9 cellular contexts compared by ENCODE assay signal in the genomic region with DNA sequence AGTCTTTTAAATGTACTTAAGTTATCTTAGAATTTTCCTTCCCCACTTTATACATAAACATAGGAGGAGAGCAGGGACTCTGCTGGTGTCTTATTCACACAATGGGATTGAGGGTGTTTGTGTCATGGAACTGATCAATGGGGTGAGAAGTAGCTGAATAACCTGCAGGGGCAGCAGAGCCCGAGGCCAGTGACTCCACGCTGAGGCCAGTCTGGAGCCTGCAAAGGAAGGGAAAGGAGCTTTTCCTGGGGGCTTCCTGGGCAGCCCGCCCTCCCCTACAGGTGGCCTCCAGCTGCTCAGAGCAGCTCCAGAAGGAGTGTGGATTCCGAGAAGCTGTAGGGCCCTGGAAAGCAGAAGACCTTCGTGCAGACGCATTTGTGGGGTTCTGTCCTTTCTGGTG. TPM values are rescaled to one million over a fixed set of nuclear protein-coding genes. Genes with fewer than 3 reads are reported as not detected.
DNase-seq lines count a peak whose midpoint lies in the region; ATAC-seq, FAIRE-seq and TF ChIP-seq lines count a peak whose summit lies in the region.
"Not testable (repeated sequence)": the region's sequence is repeated elsewhere in the genome, so short reads cannot be mapped to it uniquely, and the experiment has no call there.
"Had no signal": no experiment of that assay in that cellular context is flagged by ENCODE, and none has a peak within 500 bp of the region (broad histone marks: within the 10 kb centered on the region; RNA-seq: fewer than 3 reads in every experiment).

No MANE protein-coding gene starts in this region.

- TF ChIP-seq RAD21 in HepG2 (CRISPR knock-in tag; IDR thresholded peaks at IDR 0.05), result not testable (repeated sequence)

- TF ChIP-seq CTCF in HepG2 (CRISPR knock-in tag; IDR thresholded peaks at IDR 0.05), result peak; percentile 46; the same call in 1 of the 2 replicates

- not testable (repeated sequence) for BruUV-seq in HepG2 (replicated peaks; lab: Mats Ljungman, UMichigan)

- in situ Hi-C loops in HepG2 (cut with HindIII; ENCODE audit: extremely low pct_ligation_motif_present, low pct_unique_long_range_greater_than_20kb), result not testable (repeated sequence)

- intact Hi-C loops in HepG2 (cut with micrococcal nuclease; ENCODE audit: unreplicated experiment), result not testable (repeated sequence)

- H3K36me3 Mint-ChIP-seq in T-helper 1 cell treated with Interleukin-12 subunit alpha and Interleukin-12 subunit beta and Interleukin-4 antibody, amounts not matched to agents 30 μg/mL and 1 μg/mL, for 36 hours (ENCODE audit: low read depth), result peaks cover 24% of the 10 kb centered on the region
- H3K36me3 Mint-ChIP-seq in activated T-cell treated with anti-CD3 and anti-CD28 coated beads, Interleukin-2, amount 50 U/mL, for 24 hours (ENCODE audit: low read depth), result peaks cover 26% of the 10 kb centered on the region
- H3K36me3 Mint-ChIP-seq in central memory CD8-positive, alpha-beta T cell (ENCODE audit: insufficient read depth), result not testable (repeated sequence)
- H3K36me3 Mint-ChIP-seq in stimulated activated memory B cell treated with anti-CD40 and anti-IgM and Interleukin-4, amounts not matched to agents 10 μg/mL and 1 μg/mL and 100 μg/mL, for 72 hours, result peaks cover 14% of the 10 kb centered on the region

- FAIRE-seq in HepG2 (lab: Jason Lieb, UNC), result peak; percentile 54

- not testable (repeated sequence) for ATAC-seq in central memory CD8-positive, alpha-beta T cell (replicated peaks; ENCODE audit: extremely low read depth, poor library complexity, severe bottlenecking); stimulated activated memory B cell treated with anti-CD40 and anti-IgM and Interleukin-4, amounts not matched to agents 10 μg/mL and 1 μg/mL and 100 μg/mL, for 72 hours
- ATAC-seq in HepG2, result peak; percentile 91

- H3K27ac ChIP-seq in BLaER1; HepG2 (ENCODE audit: extremely low read length, insufficient read depth, low read length): not testable (repeated sequence)

- H3K79me2 ChIP-seq in HepG2 (ENCODE audit: insufficient read depth, low read length), result not testable (repeated sequence)

- H3K27me3 ChIP-seq in BLaER1; HepG2 (ENCODE audit: control insufficient read depth in 1 of 2, insufficient read depth in 2 of 2, low read length in 2 of 2): not testable (repeated sequence)

- TF ChIP-seq POLR2A in HepG2 (IDR thresholded peaks at IDR 0.05; ENCODE audit: insufficient read depth in 1 of 2, low read depth in 2 of 2, low read length in 2 of 2), result not testable (repeated sequence)

- POLR2A ChIA-PET in HepG2 (lab: Yijun Ruan, JAX), result interaction anchor here (0.7 to 1.6 kb wide), 5 partner anchors 31 to 81 kb away, joined by 3 to 5 read pairs (median 3); a partner anchor contains a TSS

- H3K4me1 ChIP-seq in BLaER1 (peaks cover 26% of the 10 kb centered on the region), HepG2 (ENCODE audit: insufficient read depth, low read length) (peaks cover 32% of the 10 kb centered on the region)

- peaks cover 24% of the 10 kb centered on the region for H3K36me3 ChIP-seq in BLaER1
- not testable (repeated sequence) for H3K36me3 ChIP-seq in HepG2 (replicated peaks in 1 of 2; ENCODE audit: control insufficient read depth in 1 of 2, insufficient read depth in 2 of 2, low read length in 2 of 2)

- H3K4me1 Mint-ChIP-seq in T-helper 1 cell treated with Interleukin-12 subunit alpha and Interleukin-12 subunit beta and Interleukin-4 antibody, amounts not matched to agents 30 μg/mL and 1 μg/mL, for 36 hours (ENCODE audit: low read depth), result peaks cover 12% of the 10 kb centered on the region
- peaks cover 26% of the 10 kb centered on the region for H3K4me1 Mint-ChIP-seq in activated T-cell treated with anti-CD3 and anti-CD28 coated beads, Interleukin-2, amount 50 U/mL, for 24 hours (ENCODE audit: low read depth)
- H3K4me1 Mint-ChIP-seq in central memory CD8-positive, alpha-beta T cell, result peaks cover 12% of the 10 kb centered on the region
- peaks cover 36% of the 10 kb centered on the region for H3K4me1 Mint-ChIP-seq in stimulated activated memory B cell treated with anti-CD40 and anti-IgM and Interleukin-4, amounts not matched to agents 10 μg/mL and 1 μg/mL and 100 μg/mL, for 72 hours

- H3K4me2 ChIP-seq in BLaER1 (peak overlapping the region; percentile 91; the same call in 1 of the 2 replicates), HepG2 (ENCODE audit: low read depth, low read length) (peak overlapping the region; percentile 94)

- 8% methylated on average over 5 of the region's 6 CpGs for WGBS in HepG2 (ENCODE audit: low lambda C conversion rate)

- DNase-seq in ELR (ENCODE audit: low read depth) (peak; percentile 14), NCI-H146 (lab: John Stamatoyannopoulos, UW) (peak; percentile 58), HepG2 (ENCODE audit: low spot score) (peak; percentile 13)
- not testable (repeated sequence) for DNase-seq in activated T-cell treated with anti-CD3 and anti-CD28 coated beads, Interleukin-2, amount 50 U/mL, for 24 hours; central memory CD8-positive, alpha-beta T cell (ENCODE audit: low spot score in 2 of 2)

- H2AFZ ChIP-seq in HepG2 (ENCODE audit: low read length), result not testable (repeated sequence)

- not testable (repeated sequence) for H3K27ac Mint-ChIP-seq in T-helper 1 cell treated with Interleukin-12 subunit alpha and Interleukin-12 subunit beta and Interleukin-4 antibody, amounts not matched to agents 30 μg/mL and 1 μg/mL, for 36 hours; activated T-cell treated with anti-CD3 and anti-CD28 coated beads, Interleukin-2, amount 50 U/mL, for 24 hours; central memory CD8-positive, alpha-beta T cell (ENCODE audit: low read depth)
- peak overlapping the region; percentile 82 for H3K27ac Mint-ChIP-seq in stimulated activated memory B cell treated with anti-CD40 and anti-IgM and Interleukin-4, amounts not matched to agents 10 μg/mL and 1 μg/mL and 100 μg/mL, for 72 hours

- H3K4me3 ChIP-seq in BLaER1, result not testable (repeated sequence)
- peak overlapping the region; percentile 64 to 82 (median 75); a peak in 5 of 6 replicates for H3K4me3 ChIP-seq in HepG2 (replicated peaks in 1 of 3; ENCODE audit: insufficient read depth in 1 of 3, low read depth in 2 of 3, low read length in 3 of 3)

- peaks cover 23% of the 10 kb centered on the region for H4K20me1 ChIP-seq in BLaER1
- H4K20me1 ChIP-seq in HepG2 (ENCODE audit: insufficient read depth, low read length), result not testable (repeated sequence)

- H3K9ac ChIP-seq in BLaER1; HepG2 (ENCODE audit: insufficient read depth, low read depth, low read length): not testable (repeated sequence)

- peaks cover 22% of the 10 kb centered on the region for H3K9me3 ChIP-seq in BLaER1
- not testable (repeated sequence) for H3K9me3 ChIP-seq in HepG2 (ENCODE audit: low read length)

- TF ChIP-seq EP300 in HepG2 (IDR thresholded peaks at IDR 0.05; ENCODE audit: low read depth in 2 of 2, low read length in 2 of 2); HepG2 (CRISPR knock-in tag; IDR thresholded peaks at IDR 0.05; ENCODE audit: borderline replicate concordance): not testable (repeated sequence)

- H3K27me3 Mint-ChIP-seq in T-helper 1 cell treated with Interleukin-12 subunit alpha and Interleukin-12 subunit beta and Interleukin-4 antibody, amounts not matched to agents 30 μg/mL and 1 μg/mL, for 36 hours (ENCODE audit: low read depth); activated T-cell treated with anti-CD3 and anti-CD28 coated beads, Interleukin-2, amount 50 U/mL, for 24 hours; central memory CD8-positive, alpha-beta T cell; stimulated activated memory B cell treated with anti-CD40 and anti-IgM and Interleukin-4, amounts not matched to agents 10 μg/mL and 1 μg/mL and 100 μg/mL, for 72 hours: not testable (repeated sequence)

- peaks cover 59% of the 10 kb centered on the region for H3K9me3 Mint-ChIP-seq in T-helper 1 cell treated with Interleukin-12 subunit alpha and Interleukin-12 subunit beta and Interleukin-4 antibody, amounts not matched to agents 30 μg/mL and 1 μg/mL, for 36 hours
- H3K9me3 Mint-ChIP-seq in activated T-cell treated with anti-CD3 and anti-CD28 coated beads, Interleukin-2, amount 50 U/mL, for 24 hours, result peaks cover 20% of the 10 kb centered on the region
- H3K9me3 Mint-ChIP-seq in central memory CD8-positive, alpha-beta T cell; stimulated activated memory B cell treated with anti-CD40 and anti-IgM and Interleukin-4, amounts not matched to agents 10 μg/mL and 1 μg/mL and 100 μg/mL, for 72 hours: not testable (repeated sequence)

- CTCF ChIA-PET in HepG2 (lab: Yijun Ruan, JAX; ENCODE audit: low intra/inter-chr PET ratio, low total read pairs), result not testable (repeated sequence)

- H3K4me3 Mint-ChIP-seq in T-helper 1 cell treated with Interleukin-12 subunit alpha and Interleukin-12 subunit beta and Interleukin-4 antibody, amounts not matched to agents 30 μg/mL and 1 μg/mL, for 36 hours, result peak overlapping the region; percentile 81
- peak overlapping the region; percentile 82 for H3K4me3 Mint-ChIP-seq in activated T-cell treated with anti-CD3 and anti-CD28 coated beads, Interleukin-2, amount 50 U/mL, for 24 hours
- peak overlapping the region; percentile 81 for H3K4me3 Mint-ChIP-seq in central memory CD8-positive, alpha-beta T cell
- H3K4me3 Mint-ChIP-seq in stimulated activated memory B cell treated with anti-CD40 and anti-IgM and Interleukin-4, amounts not matched to agents 10 μg/mL and 1 μg/mL and 100 μg/mL, for 72 hours, result not testable (repeated sequence)

RNA-seq across cellular contexts. Expression of a gene that starts 0.9 kb away (rescaled TPM):
- total RNA-seq in HepG2 (2016; rRNA removed; fragmentation: Illumina TruSeq; extraction: Trizol), result 3.9 and 4.9 TPM in 2 replicates
- 0.35 and 0.51 TPM in 2 replicates for total RNA-seq in HepG2 (2016; cell fraction: cytosol; rRNA removed; fragmentation: Illumina TruSeq; extraction: Trizol; ENCODE audit: low read depth)
- total RNA-seq in HepG2 (2016; cell fraction: insoluble cytoplasmic fraction; rRNA removed; fragmentation: Illumina TruSeq; extraction: Trizol), result 4.1 and 5.3 TPM in 2 replicates
- 1.8 and 2.1 TPM in 2 replicates for total RNA-seq in HepG2 (2016; cell fraction: membrane; rRNA removed; fragmentation: Illumina TruSeq; extraction: Trizol)
- 4.0 and 6.3 TPM in 2 replicates for total RNA-seq in HepG2 (2016; cell fraction: nucleus; rRNA removed; fragmentation: Illumina TruSeq; extraction: Trizol)
- 2.9 TPM in 2 replicates for polyA plus RNA-seq in HepG2 (2011; rRNA removed)
- 1.0 and 1.2 TPM in 2 replicates for polyA plus RNA-seq in HepG2 (2011; cell fraction: cytosol; rRNA removed)
- polyA plus RNA-seq in HepG2 (2011; cell fraction: nucleus; rRNA removed), result 4.4 and 5.2 TPM in 2 replicates
- 1.4 and 1.7 TPM in 2 replicates for polyA plus RNA-seq in HepG2 (2012)
- polyA plus RNA-seq in HepG2 (2016; cell fraction: cytosol; fragmentation: Illumina TruSeq; extraction: Trizol; ENCODE audit: low read depth), result 0.07 and 0.20 TPM in 2 replicates
- polyA plus RNA-seq in HepG2 (2016; cell fraction: insoluble cytoplasmic fraction; fragmentation: Illumina TruSeq; extraction: Trizol; ENCODE audit: low read depth), result 2.5 and 2.9 TPM in 2 replicates
- 0.22 and 0.44 TPM in 2 replicates for polyA plus RNA-seq in HepG2 (2016; cell fraction: membrane; fragmentation: Illumina TruSeq; extraction: Trizol; ENCODE audit: low read depth)
- polyA plus RNA-seq in HepG2 (2016; cell fraction: nucleus; fragmentation: Illumina TruSeq; extraction: Trizol; ENCODE audit: insufficient read depth, low read depth), result 11.0 and 11.8 TPM in 2 replicates
- polyA minus RNA-seq in HepG2 (2011; rRNA and poly(A)+ RNA removed; ENCODE audit: low replicate concordance), result 1.3 TPM in 1 of 2 replicates, not detected in the other
- 2.0 and 2.6 TPM in 2 replicates for polyA minus RNA-seq in HepG2 (2011; cell fraction: cytosol; rRNA and poly(A)+ RNA removed)
- 8.4 and 9.6 TPM in 2 replicates for polyA minus RNA-seq in HepG2 (2011; cell fraction: nucleus; rRNA and poly(A)+ RNA removed)
- total RNA-seq: NCI-H460 had no signal

RNA-seq across cellular contexts. Expression of a gene that starts 33.5 kb away (rescaled TPM):
- 12.4 and 16.8 TPM in 2 replicates for total RNA-seq in HepG2 (2016; rRNA removed; fragmentation: Illumina TruSeq; extraction: Trizol)
- 0.81 and 1.3 TPM in 2 replicates for total RNA-seq in HepG2 (2016; cell fraction: cytosol; rRNA removed; fragmentation: Illumina TruSeq; extraction: Trizol; ENCODE audit: low read depth)
- 12.1 and 13.4 TPM in 2 replicates for total RNA-seq in HepG2 (2016; cell fraction: insoluble cytoplasmic fraction; rRNA removed; fragmentation: Illumina TruSeq; extraction: Trizol)
- total RNA-seq in HepG2 (2016; cell fraction: membrane; rRNA removed; fragmentation: Illumina TruSeq; extraction: Trizol), result 3.4 and 4.6 TPM in 2 replicates
- 13.2 and 14.6 TPM in 2 replicates for total RNA-seq in HepG2 (2016; cell fraction: nucleus; rRNA removed; fragmentation: Illumina TruSeq; extraction: Trizol)
- polyA plus RNA-seq in HepG2 (2011; rRNA removed), result 2.4 and 2.7 TPM in 2 replicates
- polyA plus RNA-seq in HepG2 (2011; cell fraction: cytosol; rRNA removed), result 0.70 and 1.1 TPM in 2 replicates
- 3.5 and 3.9 TPM in 2 replicates for polyA plus RNA-seq in HepG2 (2011; cell fraction: nucleus; rRNA removed)
- polyA plus RNA-seq in HepG2 (2012), result 2.4 and 3.6 TPM in 2 replicates
- polyA plus RNA-seq in HepG2 (2016; cell fraction: cytosol; fragmentation: Illumina TruSeq; extraction: Trizol; ENCODE audit: low read depth), result 0.32 and 0.45 TPM in 2 replicates
- polyA plus RNA-seq in HepG2 (2016; cell fraction: insoluble cytoplasmic fraction; fragmentation: Illumina TruSeq; extraction: Trizol; ENCODE audit: low read depth), result 5.0 and 5.3 TPM in 2 replicates
- polyA plus RNA-seq in HepG2 (2016; cell fraction: membrane; fragmentation: Illumina TruSeq; extraction: Trizol; ENCODE audit: low read depth), result 0.68 and 0.85 TPM in 2 replicates
- polyA plus RNA-seq in HepG2 (2016; cell fraction: nucleus; fragmentation: Illumina TruSeq; extraction: Trizol; ENCODE audit: insufficient read depth, low read depth), result 25.4 and 27.4 TPM in 2 replicates
- 2.8 and 4.8 TPM in 2 replicates for polyA minus RNA-seq in HepG2 (2011; rRNA and poly(A)+ RNA removed; ENCODE audit: low replicate concordance)
- polyA minus RNA-seq in HepG2 (2011; cell fraction: cytosol; rRNA and poly(A)+ RNA removed), result 4.1 and 4.5 TPM in 2 replicates
- polyA minus RNA-seq in HepG2 (2011; cell fraction: nucleus; rRNA and poly(A)+ RNA removed), result 14.0 and 15.9 TPM in 2 replicates

RNA-seq across cellular contexts. Expression of a gene that starts 40.0 kb away (rescaled TPM):
- total RNA-seq in HepG2 (2016; rRNA removed; fragmentation: Illumina TruSeq; extraction: Trizol), result 21.0 and 35.5 TPM in 2 replicates
- total RNA-seq in HepG2 (2016; cell fraction: cytosol; rRNA removed; fragmentation: Illumina TruSeq; extraction: Trizol; ENCODE audit: low read depth), result 5.9 and 6.2 TPM in 2 replicates
- total RNA-seq in HepG2 (2016; cell fraction: insoluble cytoplasmic fraction; rRNA removed; fragmentation: Illumina TruSeq; extraction: Trizol), result 20.7 and 33.8 TPM in 2 replicates
- 11.2 and 12.9 TPM in 2 replicates for total RNA-seq in HepG2 (2016; cell fraction: membrane; rRNA removed; fragmentation: Illumina TruSeq; extraction: Trizol)
- 20.8 and 24.9 TPM in 2 replicates for total RNA-seq in HepG2 (2016; cell fraction: nucleus; rRNA removed; fragmentation: Illumina TruSeq; extraction: Trizol)
- 8.5 and 9.6 TPM in 2 replicates for polyA plus RNA-seq in HepG2 (2011; rRNA removed)
- 5.9 and 8.3 TPM in 2 replicates for polyA plus RNA-seq in HepG2 (2011; cell fraction: cytosol; rRNA removed)
- 8.8 and 12.0 TPM in 2 replicates for polyA plus RNA-seq in HepG2 (2011; cell fraction: nucleus; rRNA removed)
- polyA plus RNA-seq in HepG2 (2012), result 7.2 and 8.5 TPM in 2 replicates
- 3.0 and 3.6 TPM in 2 replicates for polyA plus RNA-seq in HepG2 (2016; cell fraction: cytosol; fragmentation: Illumina TruSeq; extraction: Trizol; ENCODE audit: low read depth)
- polyA plus RNA-seq in HepG2 (2016; cell fraction: insoluble cytoplasmic fraction; fragmentation: Illumina TruSeq; extraction: Trizol; ENCODE audit: low read depth), result 13.0 and 13.9 TPM in 2 replicates
- 4.0 and 4.6 TPM in 2 replicates for polyA plus RNA-seq in HepG2 (2016; cell fraction: membrane; fragmentation: Illumina TruSeq; extraction: Trizol; ENCODE audit: low read depth)
- polyA plus RNA-seq in HepG2 (2016; cell fraction: nucleus; fragmentation: Illumina TruSeq; extraction: Trizol; ENCODE audit: insufficient read depth, low read depth), result 42.0 and 46.3 TPM in 2 replicates
- polyA minus RNA-seq in HepG2 (2011; rRNA and poly(A)+ RNA removed; ENCODE audit: low replicate concordance), result 8.7 TPM in 1 of 2 replicates, not detected in the other
- 16.4 and 17.4 TPM in 2 replicates for polyA minus RNA-seq in HepG2 (2011; cell fraction: cytosol; rRNA and poly(A)+ RNA removed)
- 40.6 and 49.9 TPM in 2 replicates for polyA minus RNA-seq in HepG2 (2011; cell fraction: nucleus; rRNA and poly(A)+ RNA removed)
- total RNA-seq: NCI-H460 had no signal

RNA-seq across cellular contexts. Expression of a gene that starts 49.3 kb away (rescaled TPM):
- 1.7 and 2.2 TPM in 2 replicates for total RNA-seq in HepG2 (2016; rRNA removed; fragmentation: Illumina TruSeq; extraction: Trizol)
- total RNA-seq in HepG2 (2016; cell fraction: cytosol; rRNA removed; fragmentation: Illumina TruSeq; extraction: Trizol; ENCODE audit: low read depth), result 1.8 and 1.9 TPM in 2 replicates
- total RNA-seq in HepG2 (2016; cell fraction: insoluble cytoplasmic fraction; rRNA removed; fragmentation: Illumina TruSeq; extraction: Trizol), result 1.7 and 2.9 TPM in 2 replicates
- 1.8 and 2.0 TPM in 2 replicates for total RNA-seq in HepG2 (2016; cell fraction: membrane; rRNA removed; fragmentation: Illumina TruSeq; extraction: Trizol)
- 2.1 and 2.7 TPM in 2 replicates for total RNA-seq in HepG2 (2016; cell fraction: nucleus; rRNA removed; fragmentation: Illumina TruSeq; extraction: Trizol)
- 0.46 and 0.57 TPM in 2 replicates for polyA plus RNA-seq in HepG2 (2011; rRNA removed)
- polyA plus RNA-seq in HepG2 (2011; cell fraction: cytosol; rRNA removed), result 0.20 and 0.22 TPM in 2 replicates
- 0.48 and 0.69 TPM in 2 replicates for polyA plus RNA-seq in HepG2 (2011; cell fraction: nucleus; rRNA removed)
- polyA plus RNA-seq in HepG2 (2012), result 0.28 and 0.32 TPM in 2 replicates
- polyA plus RNA-seq in HepG2 (2016; cell fraction: cytosol; fragmentation: Illumina TruSeq; extraction: Trizol; ENCODE audit: low read depth), result 0.08 and 0.50 TPM in 2 replicates
- 0.96 and 1.1 TPM in 2 replicates for polyA plus RNA-seq in HepG2 (2016; cell fraction: insoluble cytoplasmic fraction; fragmentation: Illumina TruSeq; extraction: Trizol; ENCODE audit: low read depth)
- polyA plus RNA-seq in HepG2 (2016; cell fraction: membrane; fragmentation: Illumina TruSeq; extraction: Trizol; ENCODE audit: low read depth), result 0.29 and 0.36 TPM in 2 replicates
- 2.4 and 2.8 TPM in 2 replicates for polyA plus RNA-seq in HepG2 (2016; cell fraction: nucleus; fragmentation: Illumina TruSeq; extraction: Trizol; ENCODE audit: insufficient read depth, low read depth)
- polyA minus RNA-seq in HepG2 (2011; rRNA and poly(A)+ RNA removed; ENCODE audit: low replicate concordance), result 2.2 TPM in 1 of 2 replicates, not detected in the other
- polyA minus RNA-seq in HepG2 (2011; cell fraction: cytosol; rRNA and poly(A)+ RNA removed), result 0.26 and 0.59 TPM in 2 replicates
- polyA minus RNA-seq in HepG2 (2011; cell fraction: nucleus; rRNA and poly(A)+ RNA removed), result 1.7 and 2.4 TPM in 2 replicates
- total RNA-seq: NCI-H460 had no signal
